20 cellular contexts compared by ENCODE assay signal in the genomic region with DNA sequence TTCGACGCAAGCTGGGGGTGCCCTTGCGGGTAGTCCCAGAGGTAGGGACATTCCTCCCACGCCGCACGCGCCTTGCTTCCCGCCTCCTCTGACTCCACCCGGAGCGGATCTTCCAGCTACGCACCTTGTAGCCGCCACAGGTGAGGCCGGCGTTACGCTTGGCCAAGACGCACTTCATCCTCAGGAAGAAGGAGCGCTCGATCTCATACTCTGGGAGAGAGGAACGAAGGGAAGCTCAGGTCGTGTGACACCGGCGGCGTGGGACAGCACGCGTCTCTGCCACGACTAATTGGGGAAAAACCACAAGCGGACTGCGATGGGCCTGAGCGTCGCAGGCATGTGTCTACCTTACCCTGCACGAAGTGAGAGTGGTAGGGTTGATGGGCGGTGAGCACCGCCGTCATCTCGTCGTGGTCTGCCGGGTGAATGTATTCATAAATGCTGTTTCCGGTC. TPM values are rescaled to one million over a fixed set of nuclear protein-coding genes. Genes with fewer than 3 reads are reported as not detected.
DNase-seq lines count a peak whose midpoint lies in the region; ATAC-seq lines count a peak whose summit lies in the region.
"Had no signal": no experiment of that assay in that cellular context is flagged by ENCODE, and none has a peak within 500 bp of the region (broad histone marks: within the 10 kb centered on the region; RNA-seq: fewer than 3 reads in every experiment).

No MANE protein-coding gene starts in this region.

- H3K36me3 ChIP-seq in mesendoderm (ENCODE audit: control insufficient read depth, insufficient read depth, low read length), result no peaks in the 10 kb centered on the region
- H3K36me3 ChIP-seq: BE2C had no signal

- H3K56ac ChIP-seq in mesendoderm (ENCODE audit: low read length), result no peak overlapping the region

- H3K4me3 Mint-ChIP-seq in activated CD4-positive, alpha-beta T cell treated with anti-CD3 and anti-CD28 coated beads, Interleukin-2, amount 10 ng/mL, durations not matched to agents 7 days and 5 days, result no peak overlapping the region
- H3K4me3 Mint-ChIP-seq in activated CD4-positive, alpha-beta T cell treated with anti-CD3 and anti-CD28 coated beads for 36 hours, result no peak overlapping the region
- H3K4me3 Mint-ChIP-seq in effector memory CD8-positive, alpha-beta T cell, result no peak overlapping the region
- H3K4me3 Mint-ChIP-seq: CD4-positive, alpha-beta T cell had no signal

- H3K9me3 Mint-ChIP-seq in activated CD4-positive, alpha-beta T cell treated with anti-CD3 and anti-CD28 coated beads, Interleukin-2, amount 10 ng/mL, durations not matched to agents 7 days and 5 days, result no peaks in the 10 kb centered on the region
- H3K9me3 Mint-ChIP-seq in activated CD4-positive, alpha-beta T cell treated with anti-CD3 and anti-CD28 coated beads for 36 hours (ENCODE audit: low read depth), result no peaks in the 10 kb centered on the region
- H3K9me3 Mint-ChIP-seq in effector memory CD8-positive, alpha-beta T cell, result no peaks in the 10 kb centered on the region
- H3K9me3 Mint-ChIP-seq: CD4-positive, alpha-beta T cell had no signal

- no peak overlapping the region for H2BK120ac ChIP-seq in mesendoderm (ENCODE audit: low read depth, low read length)

- no peak overlapping the region for H3K9ac ChIP-seq in mesendoderm (ENCODE audit: low read length)
- H3K9ac ChIP-seq: GM23248 had no signal

- H3K27me3 ChIP-seq in mesendoderm (ENCODE audit: insufficient read depth, low read length, poor library complexity), result peaks cover 79% of the 10 kb centered on the region

- H3K27me3 Mint-ChIP-seq in activated CD4-positive, alpha-beta T cell treated with anti-CD3 and anti-CD28 coated beads, Interleukin-2, amount 10 ng/mL, durations not matched to agents 7 days and 5 days, result peaks cover 52% of the 10 kb centered on the region
- H3K27me3 Mint-ChIP-seq in activated CD4-positive, alpha-beta T cell treated with anti-CD3 and anti-CD28 coated beads for 36 hours, result peaks cover 46% of the 10 kb centered on the region
- H3K27me3 Mint-ChIP-seq in effector memory CD8-positive, alpha-beta T cell, result peaks cover 12 to 34% of the 10 kb centered on the region in 2 donors
- H3K27me3 Mint-ChIP-seq: CD4-positive, alpha-beta T cell had no signal

- no peaks in the 10 kb centered on the region for H3K79me1 ChIP-seq in mesendoderm (ENCODE audit: low read length)

- H3K36me3 Mint-ChIP-seq in activated CD4-positive, alpha-beta T cell treated with anti-CD3 and anti-CD28 coated beads, Interleukin-2, amount 10 ng/mL, durations not matched to agents 7 days and 5 days (ENCODE audit: low read depth), result peaks cover 1% of the 10 kb centered on the region
- no peaks in the 10 kb centered on the region for H3K36me3 Mint-ChIP-seq in activated CD4-positive, alpha-beta T cell treated with anti-CD3 and anti-CD28 coated beads for 36 hours (ENCODE audit: low read depth)
- no peaks in the 10 kb centered on the region for H3K36me3 Mint-ChIP-seq in effector memory CD8-positive, alpha-beta T cell (ENCODE audit: insufficient read depth)

- DNase-seq in activated CD4-positive, alpha-beta T cell treated with anti-CD3 and anti-CD28 coated beads, Interleukin-2, amount 10 ng/mL, durations not matched to agents 7 days and 5 days, result no peak
- no peak for DNase-seq in activated CD4-positive, alpha-beta T cell treated with anti-CD3 and anti-CD28 coated beads for 36 hours
- DNase-seq in NCI-H774 (lab: John Stamatoyannopoulos, UW) (peak; percentile 66), mesendoderm (peak; percentile 17), NCI-H526 (lab: John Stamatoyannopoulos, UW) (no peak)
- DNase-seq in effector memory CD8-positive, alpha-beta T cell, result no peak
- DNase-seq: BE2C; Caco-2; CD4-positive, alpha-beta T cell; GM23248; KBM-7; NCI-H1105; NCI-H2081 treated with DMSO at 0.1 percent for 48 hours; NCI-H748 treated with DMSO at 0.1 percent for 48 hours; OCI-M1; SHP77 had no signal

- no peak for ATAC-seq in activated CD4-positive, alpha-beta T cell treated with anti-CD3 and anti-CD28 coated beads for 36 hours
- ATAC-seq in effector memory CD8-positive, alpha-beta T cell (replicated peaks), result no peak
- ATAC-seq in GM18517 (IDR thresholded peaks at IDR 0.05; ENCODE audit: unreplicated experiment), result no peak
- ATAC-seq: GM12878 had no signal

- H3K27ac ChIP-seq in mesendoderm (ENCODE audit: low read depth, low read length), result no peak overlapping the region
- H3K27ac ChIP-seq: GM23248 had no signal

- H3K23ac ChIP-seq in mesendoderm (ENCODE audit: low read length), result no peak overlapping the region

- no peak overlapping the region for H3K4me3 ChIP-seq in mesendoderm (ENCODE audit: low read length)
- H3K4me3 ChIP-seq: GM12878, GM23248 had no signal

- H3K4me2 ChIP-seq in mesendoderm (ENCODE audit: low read length), result peak overlapping the region; percentile 4

- no CpG with 5 or more reads among the region's 38 CpGs for WGBS in mesendoderm (ENCODE audit: extremely low coverage, insufficient coverage, low lambda C conversion rate)

- H2BK15ac ChIP-seq in mesendoderm (replicated peaks; ENCODE audit: low read depth), result no peak overlapping the region

- no peak overlapping the region for H4K5ac ChIP-seq in mesendoderm (ENCODE audit: low read length)

- intact Hi-C loops in activated CD4-positive, alpha-beta T cell treated with anti-CD3 and anti-CD28 coated beads for 36 hours (cut with DNase I, micrococcal nuclease), result loop anchor here in 1 of 2 experiments (2.0 to 5.0 kb wide), 2 partner anchors 14 to 837 kb away; no protein-coding TSS in a partner anchor

- H3K4me1 Mint-ChIP-seq in activated CD4-positive, alpha-beta T cell treated with anti-CD3 and anti-CD28 coated beads, Interleukin-2, amount 10 ng/mL, durations not matched to agents 7 days and 5 days, result peaks cover 2% of the 10 kb centered on the region
- peaks cover 5% of the 10 kb centered on the region for H3K4me1 Mint-ChIP-seq in activated CD4-positive, alpha-beta T cell treated with anti-CD3 and anti-CD28 coated beads for 36 hours
- H3K4me1 Mint-ChIP-seq in effector memory CD8-positive, alpha-beta T cell (ENCODE audit: low read depth in 2 of 2), result peaks cover 0 to 6% of the 10 kb centered on the region in 2 donors

- CTCF ChIA-PET in activated CD4-positive, alpha-beta T cell treated with anti-CD3 and anti-CD28 coated beads, Interleukin-2, amount 10 ng/mL, durations not matched to agents 7 days and 5 days (lab: Charles Lee), result interaction anchor here (1.2 to 3.8 kb wide), 2 partner anchors 17 to 20 kb away, joined by 3 to 20 read pairs; a partner anchor contains a TSS
- CTCF ChIA-PET in activated CD4-positive, alpha-beta T cell treated with anti-CD3 and anti-CD28 coated beads for 36 hours (lab: Charles Lee), result interaction anchor here (0.6 to 1.1 kb wide), 3 partner anchors 9 to 34 kb away, joined by 3 read pairs; no protein-coding TSS in a partner anchor

- H3K4ac ChIP-seq in mesendoderm (ENCODE audit: low read depth, low read length), result no peak overlapping the region

- H3K4me1 ChIP-seq in mesendoderm (ENCODE audit: control insufficient read depth, low read depth, low read length), result peaks cover 4% of the 10 kb centered on the region
- H3K4me1 ChIP-seq: BE2C, Caco-2 had no signal

- no peak overlapping the region for H3K18ac ChIP-seq in mesendoderm (ENCODE audit: low read length)

- no peak overlapping the region for H4K8ac ChIP-seq in mesendoderm (ENCODE audit: low read depth, low read length)

- no peak overlapping the region for H2BK5ac ChIP-seq in mesendoderm (ENCODE audit: low read length)

- no peak overlapping the region for H2AK5ac ChIP-seq in mesendoderm (ENCODE audit: low read length)

- POLR2A ChIA-PET in activated CD4-positive, alpha-beta T cell treated with anti-CD3 and anti-CD28 coated beads, Interleukin-2, amount 10 ng/mL, durations not matched to agents 7 days and 5 days (lab: Charles Lee), result no interaction called here
- POLR2A ChIA-PET in activated CD4-positive, alpha-beta T cell treated with anti-CD3 and anti-CD28 coated beads for 36 hours (lab: Charles Lee), result no interaction called here

- no peaks in the 10 kb centered on the region for H3K79me2 ChIP-seq in mesendoderm (ENCODE audit: control insufficient read depth, insufficient read depth, low read length)

- H3K27ac Mint-ChIP-seq in activated CD4-positive, alpha-beta T cell treated with anti-CD3 and anti-CD28 coated beads, Interleukin-2, amount 10 ng/mL, durations not matched to agents 7 days and 5 days, result peak overlapping the region; percentile 61
- no peak overlapping the region for H3K27ac Mint-ChIP-seq in activated CD4-positive, alpha-beta T cell treated with anti-CD3 and anti-CD28 coated beads for 36 hours
- H3K27ac Mint-ChIP-seq in effector memory CD8-positive, alpha-beta T cell, result no peak overlapping the region
- H3K27ac Mint-ChIP-seq: CD4-positive, alpha-beta T cell had no signal

RNA-seq across cellular contexts. Expression of a gene that starts 15.5 kb away (rescaled TPM):
- not detected for total RNA-seq in activated CD4-positive, alpha-beta T cell treated with anti-CD3 and anti-CD28 coated beads, Interleukin-2, amount 10 ng/mL, durations not matched to agents 7 days and 5 days
- not detected for total RNA-seq in activated CD4-positive, alpha-beta T cell treated with anti-CD3 and anti-CD28 coated beads for 36 hours
- 0.06 TPM for polyA plus RNA-seq in mesendoderm (2013, experiment 1 of 2)
- 0.06 TPM for polyA plus RNA-seq in mesendoderm (2013, experiment 2 of 2)
- total RNA-seq: A172; Caco-2; CD4-positive, alpha-beta T cell; GM12878; NCI-H460 had no signal
- polyA plus RNA-seq: GM12878 had no signal

Comparison
In these comparisons a context has a peak if more than half of its experiments do, and no peak if none do; other contexts are left out.
1. DNase-seq: peak in NCI-H774 (single experiment) and mesendoderm (single experiment); none in activated CD4-positive, alpha-beta T cell treated with anti-CD3 and anti-CD28 coated beads, Interleukin-2, amount 10 ng/mL, durations not matched to agents 7 days and 5 days (single experiment), activated CD4-positive, alpha-beta T cell treated with anti-CD3 and anti-CD28 coated beads for 36 hours (single experiment), effector memory CD8-positive, alpha-beta T cell (0 of 3) and NCI-H526 (0 of 2).